11 cellular contexts compared by ENCODE assay signal in the genomic region with DNA sequence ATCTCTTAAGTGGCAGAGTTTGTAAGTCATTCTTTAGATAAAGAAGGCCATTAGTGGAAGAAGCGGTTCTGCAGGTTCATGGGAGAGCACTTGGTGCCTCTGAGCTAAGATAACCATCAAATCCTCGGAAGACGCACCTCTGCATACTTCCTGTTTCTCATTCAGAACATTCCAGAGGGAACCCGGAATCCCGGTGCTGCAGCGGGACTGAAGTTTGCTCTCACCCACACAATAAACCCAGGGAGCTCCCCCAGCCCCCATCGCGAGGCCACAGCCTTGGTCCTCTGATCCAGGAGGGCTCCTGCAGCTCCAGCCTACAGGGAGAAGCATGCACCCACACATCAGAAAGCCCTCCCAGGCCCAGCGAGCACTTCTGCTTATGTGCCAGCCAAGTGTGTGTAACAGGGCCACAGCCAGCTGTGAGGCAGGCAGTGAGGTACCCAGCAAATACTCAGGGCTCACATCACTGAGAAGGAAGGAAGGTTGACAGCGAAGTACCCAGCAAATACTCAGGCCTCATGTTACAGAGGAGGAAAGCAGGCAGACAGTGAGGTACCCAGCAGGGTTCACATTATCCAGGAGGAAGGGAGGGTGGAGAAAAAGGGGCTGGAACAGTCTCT.
A peak's percentile ranks its signal among the peaks of the same experiment; 100 is the strongest.
DNase-seq lines count a peak whose midpoint lies in the region; ATAC-seq and TF ChIP-seq lines count a peak whose summit lies in the region.
"Had no signal": no experiment of that assay in that cellular context is flagged by ENCODE, and none has a peak within 500 bp of the region (broad histone marks: within the 10 kb centered on the region; RNA-seq: fewer than 3 reads in every experiment).

No MANE protein-coding gene starts in this region.

- H3K9me3 Mint-ChIP-seq in mesothelial cell of epicardium = no peaks in the 10 kb centered on the region

- peak overlapping the region; percentile 7 for H3K4me3 Mint-ChIP-seq in mesothelial cell of epicardium

- H3K4me2 ChIP-seq in BLaER1 (peak overlapping the region; percentile 42), mammary epithelial cell (ENCODE audit: insufficient read depth, low read depth, low read length) (no peak overlapping the region)

- H3K9ac ChIP-seq in BLaER1 (no peak overlapping the region), mammary epithelial cell (ENCODE audit: insufficient read depth, low read length) (no peak overlapping the region)

- intact Hi-C loops in mammary epithelial cell (cut with micrococcal nuclease) = no loop called here

- H3K4me1 ChIP-seq in BLaER1 = peaks cover 56% of the 10 kb centered on the region
- H3K4me1 ChIP-seq in mammary epithelial cell (ENCODE audit: insufficient read depth, low read length) = no peaks in the 10 kb centered on the region

- H3K36me3 Mint-ChIP-seq in mesothelial cell of epicardium = no peaks in the 10 kb centered on the region

- H4K20me1 ChIP-seq in BLaER1 (peaks cover 100% of the 10 kb centered on the region), mammary epithelial cell (ENCODE audit: insufficient read depth, low read length) (no peaks in the 10 kb centered on the region)

- H3K27ac Mint-ChIP-seq in mesothelial cell of epicardium = peak overlapping the region; percentile 97

- no peaks in the 10 kb centered on the region for H3K27me3 ChIP-seq in BLaER1
- H3K27me3 ChIP-seq in mammary epithelial cell (ENCODE audit: insufficient read depth, low read length) = no peaks in the 10 kb centered on the region

- CTCF ChIA-PET in mammary epithelial cell (lab: Charles Lee; ENCODE audit: low non-redundant PET) = no interaction called here

- H3K9me3 ChIP-seq in BLaER1 (no peaks in the 10 kb centered on the region), mammary epithelial cell (replicated peaks; ENCODE audit: insufficient read depth, low read length) (peaks cover 25% of the 10 kb centered on the region)

- TF ChIP-seq CTCF in mammary epithelial cell (conservative IDR thresholded peaks at IDR 0.05 in 1 of 2, IDR thresholded peaks at IDR 0.05 in 1 of 2; ENCODE audit: extremely low read depth in 1 of 2, insufficient read depth in 1 of 2, low read depth in 1 of 2, low read length in 2 of 2) = no peak
- TF ChIP-seq CTCF in mesothelial cell of epicardium (IDR thresholded peaks at IDR 0.05; ENCODE audit: unreplicated experiment) = no peak

- H3K36me3 ChIP-seq in BLaER1 (no peaks in the 10 kb centered on the region; the same call in 1 of the 2 replicates), mammary epithelial cell (ENCODE audit: insufficient read depth, low read length) (no peaks in the 10 kb centered on the region)

- no peak for ATAC-seq in GM21423 (IDR thresholded peaks at IDR 0.05; ENCODE audit: unreplicated experiment)
- ATAC-seq: K562 had no signal

- H3K79me2 ChIP-seq in mammary epithelial cell (ENCODE audit: insufficient read depth, low read length) = no peaks in the 10 kb centered on the region

- peaks cover 36% of the 10 kb centered on the region for H3K4me1 Mint-ChIP-seq in mesothelial cell of epicardium

- DNase-seq in LoVo (ENCODE audit: low spot score) (peak; percentile 32), mammary epithelial cell (peak; percentile 60), mesothelial cell of epicardium (ENCODE audit: low spot score in 2 of 2, unreplicated experiment in 2 of 2) (peak in 1 of 2 experiments; percentile 50), NCI-H774 (lab: John Stamatoyannopoulos, UW) (no peak), NCI-H2029 treated with DMSO at 0.1 percent for 48 hours (lab: John Stamatoyannopoulos, UW) (no peak), OCI-M1 (lab: John Stamatoyannopoulos, UW) (no peak)
- DNase-seq: dermis blood vessel endothelial cell, hypothalamus had no signal

- no peak overlapping the region for H3K27ac ChIP-seq in BLaER1
- H3K27ac ChIP-seq in mammary epithelial cell (ENCODE audit: insufficient read depth, low read depth, low read length) = no peak overlapping the region

- no peak overlapping the region for H2AFZ ChIP-seq in mammary epithelial cell (ENCODE audit: low read depth, low read length)

- no TSS peak for BruUV-seq in mammary epithelial cell (replicated peaks; lab: Mats Ljungman, UMichigan)

- no peaks in the 10 kb centered on the region for H3K27me3 Mint-ChIP-seq in mesothelial cell of epicardium (ENCODE audit: low read depth)

- in situ Hi-C loops in mammary epithelial cell (cut with MboI; ENCODE audit: low sequenced_read_pairs in 2 of 2) = no loop called here

- dilution Hi-C loops in mammary epithelial cell (cut with HindIII; ENCODE audit: low sequenced_read_pairs) = no loop called here

- WGBS in mammary epithelial cell (ENCODE audit: low coverage, missing lambda C conversion rate) = 7% methylated on average over 8 of the region's 10 CpGs

- H3K4me3 ChIP-seq in BLaER1 = no peak overlapping the region
- no peak overlapping the region for H3K4me3 ChIP-seq in mammary epithelial cell (replicated peaks in 1 of 3; ENCODE audit: insufficient read depth in 1 of 3, low read depth in 2 of 3, low read length in 3 of 3)
- H3K4me3 ChIP-seq: K562 had no signal

Comparison
In these comparisons a context has a peak if more than half of its experiments do, and no peak if none do; other contexts are left out.
1. DNase-seq: peak in LoVo (single experiment) and mammary epithelial cell (single experiment); none in NCI-H774 (single experiment), NCI-H2029 treated with DMSO at 0.1 percent for 48 hours (single experiment) and OCI-M1 (single experiment).